Comparison of ENCODE assay signal across 1 cellular context in the genomic region with DNA sequence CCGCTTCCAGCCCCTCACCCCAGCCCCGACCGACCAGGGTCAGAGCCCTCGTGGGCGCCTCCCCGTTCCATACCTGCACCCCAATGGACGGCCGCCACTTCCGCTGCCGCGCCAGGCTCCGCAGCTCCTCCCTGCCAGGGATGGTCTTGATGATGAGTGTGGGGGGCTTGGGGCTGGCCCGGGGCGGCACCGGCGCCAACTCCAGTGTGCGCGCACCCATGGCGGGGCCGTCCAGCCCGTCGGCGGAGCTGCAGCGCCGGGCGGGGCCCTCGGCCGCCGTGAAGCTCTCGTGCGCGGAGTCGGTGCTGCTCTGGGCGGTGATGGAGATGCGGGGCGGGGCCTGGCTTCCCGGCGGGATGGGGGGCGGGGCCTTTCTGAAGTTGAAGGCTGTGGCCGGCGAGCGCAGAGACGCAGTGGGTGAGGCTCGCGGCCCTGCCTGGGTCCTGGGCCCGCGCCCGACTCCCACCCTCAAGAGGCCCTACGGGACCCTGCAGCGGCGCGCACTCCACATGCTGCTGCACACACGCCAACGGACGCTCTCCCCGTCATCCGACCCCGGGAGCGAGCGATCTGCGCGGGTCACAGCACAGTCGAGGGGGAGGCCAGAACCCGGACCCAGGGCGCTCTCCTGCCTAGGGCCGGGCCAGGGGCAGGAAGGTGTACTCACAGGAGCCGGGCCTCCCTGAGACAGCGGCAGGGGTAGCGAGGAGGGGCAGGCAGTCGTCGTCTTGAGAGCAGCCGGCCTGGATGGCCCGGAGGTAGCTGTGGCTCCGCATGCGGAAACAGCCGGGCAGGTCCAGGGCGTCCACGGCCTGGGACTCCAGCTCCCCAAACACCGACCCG.
TF ChIP-seq lines count a peak whose summit lies in the region.

No MANE protein-coding gene starts in this region.

TF ChIP-seq in WTC11, 78 proteins besides CTCF, POLR2A, EP300 and RAD21 (continued from another document and continues in another):
- TF ChIP-seq, protein P1, sequence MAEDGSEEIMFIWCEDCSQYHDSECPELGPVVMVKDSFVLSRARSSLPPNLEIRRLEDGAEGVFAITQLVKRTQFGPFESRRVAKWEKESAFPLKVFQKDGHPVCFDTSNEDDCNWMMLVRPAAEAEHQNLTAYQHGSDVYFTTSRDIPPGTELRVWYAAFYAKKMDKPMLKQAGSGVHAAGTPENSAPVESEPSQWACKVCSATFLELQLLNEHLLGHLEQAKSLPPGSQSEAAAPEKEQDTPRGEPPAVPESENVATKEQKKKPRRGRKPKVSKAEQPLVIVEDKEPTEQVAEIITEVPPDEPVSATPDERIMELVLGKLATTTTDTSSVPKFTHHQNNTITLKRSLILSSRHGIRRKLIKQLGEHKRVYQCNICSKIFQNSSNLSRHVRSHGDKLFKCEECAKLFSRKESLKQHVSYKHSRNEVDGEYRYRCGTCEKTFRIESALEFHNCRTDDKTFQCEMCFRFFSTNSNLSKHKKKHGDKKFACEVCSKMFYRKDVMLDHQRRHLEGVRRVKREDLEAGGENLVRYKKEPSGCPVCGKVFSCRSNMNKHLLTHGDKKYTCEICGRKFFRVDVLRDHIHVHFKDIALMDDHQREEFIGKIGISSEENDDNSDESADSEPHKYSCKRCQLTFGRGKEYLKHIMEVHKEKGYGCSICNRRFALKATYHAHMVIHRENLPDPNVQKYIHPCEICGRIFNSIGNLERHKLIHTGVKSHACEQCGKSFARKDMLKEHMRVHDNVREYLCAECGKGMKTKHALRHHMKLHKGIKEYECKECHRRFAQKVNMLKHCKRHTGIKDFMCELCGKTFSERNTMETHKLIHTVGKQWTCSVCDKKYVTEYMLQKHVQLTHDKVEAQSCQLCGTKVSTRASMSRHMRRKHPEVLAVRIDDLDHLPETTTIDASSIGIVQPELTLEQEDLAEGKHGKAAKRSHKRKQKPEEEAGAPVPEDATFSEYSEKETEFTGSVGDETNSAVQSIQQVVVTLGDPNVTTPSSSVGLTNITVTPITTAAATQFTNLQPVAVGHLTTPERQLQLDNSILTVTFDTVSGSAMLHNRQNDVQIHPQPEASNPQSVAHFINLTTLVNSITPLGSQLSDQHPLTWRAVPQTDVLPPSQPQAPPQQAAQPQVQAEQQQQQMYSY (CRISPR knock-in tag; IDR thresholded peaks at IDR 0.05) = no peak
- TF ChIP-seq, protein P2, sequence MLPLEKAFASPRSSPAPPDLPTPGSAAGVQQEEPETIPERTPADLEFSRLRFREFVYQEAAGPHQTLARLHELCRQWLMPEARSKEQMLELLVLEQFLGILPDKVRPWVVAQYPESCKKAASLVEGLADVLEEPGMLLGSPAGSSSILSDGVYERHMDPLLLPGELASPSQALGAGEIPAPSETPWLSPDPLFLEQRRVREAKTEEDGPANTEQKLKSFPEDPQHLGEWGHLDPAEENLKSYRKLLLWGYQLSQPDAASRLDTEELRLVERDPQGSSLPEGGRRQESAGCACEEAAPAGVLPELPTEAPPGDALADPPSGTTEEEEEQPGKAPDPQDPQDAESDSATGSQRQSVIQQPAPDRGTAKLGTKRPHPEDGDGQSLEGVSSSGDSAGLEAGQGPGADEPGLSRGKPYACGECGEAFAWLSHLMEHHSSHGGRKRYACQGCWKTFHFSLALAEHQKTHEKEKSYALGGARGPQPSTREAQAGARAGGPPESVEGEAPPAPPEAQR (CRISPR knock-in tag; IDR thresholded peaks at IDR 0.05) = no peak
- TF ChIP-seq, protein P3, sequence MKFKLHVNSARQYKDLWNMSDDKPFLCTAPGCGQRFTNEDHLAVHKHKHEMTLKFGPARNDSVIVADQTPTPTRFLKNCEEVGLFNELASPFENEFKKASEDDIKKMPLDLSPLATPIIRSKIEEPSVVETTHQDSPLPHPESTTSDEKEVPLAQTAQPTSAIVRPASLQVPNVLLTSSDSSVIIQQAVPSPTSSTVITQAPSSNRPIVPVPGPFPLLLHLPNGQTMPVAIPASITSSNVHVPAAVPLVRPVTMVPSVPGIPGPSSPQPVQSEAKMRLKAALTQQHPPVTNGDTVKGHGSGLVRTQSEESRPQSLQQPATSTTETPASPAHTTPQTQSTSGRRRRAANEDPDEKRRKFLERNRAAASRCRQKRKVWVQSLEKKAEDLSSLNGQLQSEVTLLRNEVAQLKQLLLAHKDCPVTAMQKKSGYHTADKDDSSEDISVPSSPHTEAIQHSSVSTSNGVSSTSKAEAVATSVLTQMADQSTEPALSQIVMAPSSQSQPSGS (CRISPR knock-in tag; IDR thresholded peaks at IDR 0.05; ENCODE audit: borderline replicate concordance, low read depth) = no peak
- TF ChIP-seq, protein P4, sequence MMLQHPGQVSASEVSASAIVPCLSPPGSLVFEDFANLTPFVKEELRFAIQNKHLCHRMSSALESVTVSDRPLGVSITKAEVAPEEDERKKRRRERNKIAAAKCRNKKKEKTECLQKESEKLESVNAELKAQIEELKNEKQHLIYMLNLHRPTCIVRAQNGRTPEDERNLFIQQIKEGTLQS (CRISPR knock-in tag; conservative IDR thresholded peaks at IDR 0.05) = no peak
- TF ChIP-seq CBFB (CRISPR knock-in tag; IDR thresholded peaks at IDR 0.05; ENCODE audit: low read depth) (peak; percentile 55; the same call in 1 of the 2 replicates), SMAD3 (CRISPR knock-in tag; IDR thresholded peaks at IDR 0.05; ENCODE audit: borderline replicate concordance) (no peak), ZNF317 (CRISPR knock-in tag; IDR thresholded peaks at IDR 0.05; ENCODE audit: borderline replicate concordance, low read depth) (no peak), ZNF423 (CRISPR knock-in tag; IDR thresholded peaks at IDR 0.05) (no peak), PRRX2 (CRISPR knock-in tag; IDR thresholded peaks at IDR 0.05) (no peak)
- TF ChIP-seq, protein P5, sequence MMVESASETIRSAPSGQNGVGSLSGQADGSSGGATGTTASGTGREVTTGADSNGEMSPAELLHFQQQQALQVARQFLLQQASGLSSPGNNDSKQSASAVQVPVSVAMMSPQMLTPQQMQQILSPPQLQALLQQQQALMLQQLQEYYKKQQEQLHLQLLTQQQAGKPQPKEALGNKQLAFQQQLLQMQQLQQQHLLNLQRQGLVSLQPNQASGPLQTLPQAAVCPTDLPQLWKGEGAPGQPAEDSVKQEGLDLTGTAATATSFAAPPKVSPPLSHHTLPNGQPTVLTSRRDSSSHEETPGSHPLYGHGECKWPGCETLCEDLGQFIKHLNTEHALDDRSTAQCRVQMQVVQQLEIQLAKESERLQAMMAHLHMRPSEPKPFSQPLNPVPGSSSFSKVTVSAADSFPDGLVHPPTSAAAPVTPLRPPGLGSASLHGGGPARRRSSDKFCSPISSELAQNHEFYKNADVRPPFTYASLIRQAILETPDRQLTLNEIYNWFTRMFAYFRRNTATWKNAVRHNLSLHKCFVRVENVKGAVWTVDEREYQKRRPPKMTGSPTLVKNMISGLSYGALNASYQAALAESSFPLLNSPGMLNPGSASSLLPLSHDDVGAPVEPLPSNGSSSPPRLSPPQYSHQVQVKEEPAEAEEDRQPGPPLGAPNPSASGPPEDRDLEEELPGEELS (CRISPR knock-in tag; IDR thresholded peaks at IDR 0.05) = no peak
- TF ChIP-seq, protein P6, sequence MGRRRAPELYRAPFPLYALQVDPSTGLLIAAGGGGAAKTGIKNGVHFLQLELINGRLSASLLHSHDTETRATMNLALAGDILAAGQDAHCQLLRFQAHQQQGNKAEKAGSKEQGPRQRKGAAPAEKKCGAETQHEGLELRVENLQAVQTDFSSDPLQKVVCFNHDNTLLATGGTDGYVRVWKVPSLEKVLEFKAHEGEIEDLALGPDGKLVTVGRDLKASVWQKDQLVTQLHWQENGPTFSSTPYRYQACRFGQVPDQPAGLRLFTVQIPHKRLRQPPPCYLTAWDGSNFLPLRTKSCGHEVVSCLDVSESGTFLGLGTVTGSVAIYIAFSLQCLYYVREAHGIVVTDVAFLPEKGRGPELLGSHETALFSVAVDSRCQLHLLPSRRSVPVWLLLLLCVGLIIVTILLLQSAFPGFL (CRISPR knock-in tag; IDR thresholded peaks at IDR 0.05; ENCODE audit: borderline replicate concordance) = no peak
- TF ChIP-seq, protein P7, sequence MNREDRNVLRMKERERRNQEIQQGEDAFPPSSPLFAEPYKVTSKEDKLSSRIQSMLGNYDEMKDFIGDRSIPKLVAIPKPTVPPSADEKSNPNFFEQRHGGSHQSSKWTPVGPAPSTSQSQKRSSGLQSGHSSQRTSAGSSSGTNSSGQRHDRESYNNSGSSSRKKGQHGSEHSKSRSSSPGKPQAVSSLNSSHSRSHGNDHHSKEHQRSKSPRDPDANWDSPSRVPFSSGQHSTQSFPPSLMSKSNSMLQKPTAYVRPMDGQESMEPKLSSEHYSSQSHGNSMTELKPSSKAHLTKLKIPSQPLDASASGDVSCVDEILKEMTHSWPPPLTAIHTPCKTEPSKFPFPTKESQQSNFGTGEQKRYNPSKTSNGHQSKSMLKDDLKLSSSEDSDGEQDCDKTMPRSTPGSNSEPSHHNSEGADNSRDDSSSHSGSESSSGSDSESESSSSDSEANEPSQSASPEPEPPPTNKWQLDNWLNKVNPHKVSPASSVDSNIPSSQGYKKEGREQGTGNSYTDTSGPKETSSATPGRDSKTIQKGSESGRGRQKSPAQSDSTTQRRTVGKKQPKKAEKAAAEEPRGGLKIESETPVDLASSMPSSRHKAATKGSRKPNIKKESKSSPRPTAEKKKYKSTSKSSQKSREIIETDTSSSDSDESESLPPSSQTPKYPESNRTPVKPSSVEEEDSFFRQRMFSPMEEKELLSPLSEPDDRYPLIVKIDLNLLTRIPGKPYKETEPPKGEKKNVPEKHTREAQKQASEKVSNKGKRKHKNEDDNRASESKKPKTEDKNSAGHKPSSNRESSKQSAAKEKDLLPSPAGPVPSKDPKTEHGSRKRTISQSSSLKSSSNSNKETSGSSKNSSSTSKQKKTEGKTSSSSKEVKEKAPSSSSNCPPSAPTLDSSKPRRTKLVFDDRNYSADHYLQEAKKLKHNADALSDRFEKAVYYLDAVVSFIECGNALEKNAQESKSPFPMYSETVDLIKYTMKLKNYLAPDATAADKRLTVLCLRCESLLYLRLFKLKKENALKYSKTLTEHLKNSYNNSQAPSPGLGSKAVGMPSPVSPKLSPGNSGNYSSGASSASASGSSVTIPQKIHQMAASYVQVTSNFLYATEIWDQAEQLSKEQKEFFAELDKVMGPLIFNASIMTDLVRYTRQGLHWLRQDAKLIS (CRISPR knock-in tag; IDR thresholded peaks at IDR 0.05; ENCODE audit: borderline replicate concordance) = no peak
- TF ChIP-seq, protein P8, sequence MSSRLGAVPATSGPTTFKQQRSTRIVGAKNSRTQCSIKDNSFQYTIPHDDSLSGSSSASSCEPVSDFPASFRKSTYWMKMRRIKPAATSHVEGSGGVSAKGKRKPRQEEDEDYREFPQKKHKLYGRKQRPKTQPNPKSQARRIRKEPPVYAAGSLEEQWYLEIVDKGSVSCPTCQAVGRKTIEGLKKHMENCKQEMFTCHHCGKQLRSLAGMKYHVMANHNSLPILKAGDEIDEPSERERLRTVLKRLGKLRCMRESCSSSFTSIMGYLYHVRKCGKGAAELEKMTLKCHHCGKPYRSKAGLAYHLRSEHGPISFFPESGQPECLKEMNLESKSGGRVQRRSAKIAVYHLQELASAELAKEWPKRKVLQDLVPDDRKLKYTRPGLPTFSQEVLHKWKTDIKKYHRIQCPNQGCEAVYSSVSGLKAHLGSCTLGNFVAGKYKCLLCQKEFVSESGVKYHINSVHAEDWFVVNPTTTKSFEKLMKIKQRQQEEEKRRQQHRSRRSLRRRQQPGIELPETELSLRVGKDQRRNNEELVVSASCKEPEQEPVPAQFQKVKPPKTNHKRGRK (CRISPR knock-in tag; IDR thresholded peaks at IDR 0.05; ENCODE audit: borderline replicate concordance) = no peak
- TF ChIP-seq, protein P9, sequence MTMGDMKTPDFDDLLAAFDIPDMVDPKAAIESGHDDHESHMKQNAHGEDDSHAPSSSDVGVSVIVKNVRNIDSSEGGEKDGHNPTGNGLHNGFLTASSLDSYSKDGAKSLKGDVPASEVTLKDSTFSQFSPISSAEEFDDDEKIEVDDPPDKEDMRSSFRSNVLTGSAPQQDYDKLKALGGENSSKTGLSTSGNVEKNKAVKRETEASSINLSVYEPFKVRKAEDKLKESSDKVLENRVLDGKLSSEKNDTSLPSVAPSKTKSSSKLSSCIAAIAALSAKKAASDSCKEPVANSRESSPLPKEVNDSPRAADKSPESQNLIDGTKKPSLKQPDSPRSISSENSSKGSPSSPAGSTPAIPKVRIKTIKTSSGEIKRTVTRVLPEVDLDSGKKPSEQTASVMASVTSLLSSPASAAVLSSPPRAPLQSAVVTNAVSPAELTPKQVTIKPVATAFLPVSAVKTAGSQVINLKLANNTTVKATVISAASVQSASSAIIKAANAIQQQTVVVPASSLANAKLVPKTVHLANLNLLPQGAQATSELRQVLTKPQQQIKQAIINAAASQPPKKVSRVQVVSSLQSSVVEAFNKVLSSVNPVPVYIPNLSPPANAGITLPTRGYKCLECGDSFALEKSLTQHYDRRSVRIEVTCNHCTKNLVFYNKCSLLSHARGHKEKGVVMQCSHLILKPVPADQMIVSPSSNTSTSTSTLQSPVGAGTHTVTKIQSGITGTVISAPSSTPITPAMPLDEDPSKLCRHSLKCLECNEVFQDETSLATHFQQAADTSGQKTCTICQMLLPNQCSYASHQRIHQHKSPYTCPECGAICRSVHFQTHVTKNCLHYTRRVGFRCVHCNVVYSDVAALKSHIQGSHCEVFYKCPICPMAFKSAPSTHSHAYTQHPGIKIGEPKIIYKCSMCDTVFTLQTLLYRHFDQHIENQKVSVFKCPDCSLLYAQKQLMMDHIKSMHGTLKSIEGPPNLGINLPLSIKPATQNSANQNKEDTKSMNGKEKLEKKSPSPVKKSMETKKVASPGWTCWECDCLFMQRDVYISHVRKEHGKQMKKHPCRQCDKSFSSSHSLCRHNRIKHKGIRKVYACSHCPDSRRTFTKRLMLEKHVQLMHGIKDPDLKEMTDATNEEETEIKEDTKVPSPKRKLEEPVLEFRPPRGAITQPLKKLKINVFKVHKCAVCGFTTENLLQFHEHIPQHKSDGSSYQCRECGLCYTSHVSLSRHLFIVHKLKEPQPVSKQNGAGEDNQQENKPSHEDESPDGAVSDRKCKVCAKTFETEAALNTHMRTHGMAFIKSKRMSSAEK (CRISPR knock-in tag; IDR thresholded peaks at IDR 0.05; ENCODE audit: borderline replicate concordance) = no peak
- TF ChIP-seq, protein P10, sequence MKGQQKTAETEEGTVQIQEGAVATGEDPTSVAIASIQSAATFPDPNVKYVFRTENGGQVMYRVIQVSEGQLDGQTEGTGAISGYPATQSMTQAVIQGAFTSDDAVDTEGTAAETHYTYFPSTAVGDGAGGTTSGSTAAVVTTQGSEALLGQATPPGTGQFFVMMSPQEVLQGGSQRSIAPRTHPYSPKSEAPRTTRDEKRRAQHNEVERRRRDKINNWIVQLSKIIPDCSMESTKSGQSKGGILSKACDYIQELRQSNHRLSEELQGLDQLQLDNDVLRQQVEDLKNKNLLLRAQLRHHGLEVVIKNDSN (CRISPR knock-in tag; IDR thresholded peaks at IDR 0.05) = no peak; the same call in 1 of the 2 replicates
- TF ChIP-seq, protein P11, sequence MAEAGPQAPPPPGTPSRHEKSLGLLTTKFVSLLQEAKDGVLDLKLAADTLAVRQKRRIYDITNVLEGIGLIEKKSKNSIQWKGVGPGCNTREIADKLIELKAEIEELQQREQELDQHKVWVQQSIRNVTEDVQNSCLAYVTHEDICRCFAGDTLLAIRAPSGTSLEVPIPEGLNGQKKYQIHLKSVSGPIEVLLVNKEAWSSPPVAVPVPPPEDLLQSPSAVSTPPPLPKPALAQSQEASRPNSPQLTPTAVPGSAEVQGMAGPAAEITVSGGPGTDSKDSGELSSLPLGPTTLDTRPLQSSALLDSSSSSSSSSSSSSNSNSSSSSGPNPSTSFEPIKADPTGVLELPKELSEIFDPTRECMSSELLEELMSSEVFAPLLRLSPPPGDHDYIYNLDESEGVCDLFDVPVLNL (CRISPR knock-in tag; IDR thresholded peaks at IDR 0.05; ENCODE audit: borderline replicate concordance, low read depth) = no peak
